In genomic region chr3:79125313-79125984, GRCh38 we compare ENCODE assay signal across 19 cellular contexts.
DNase-seq lines count a peak whose midpoint lies in the region; ATAC-seq and TF ChIP-seq lines count a peak whose summit lies in the region.
"Had no signal": no experiment of that assay in that cellular context is flagged by ENCODE, and none has a peak within 500 bp of the region (broad histone marks: within the 10 kb centered on the region; RNA-seq: fewer than 3 reads in every experiment).

No MANE protein-coding gene starts in this region.

- no peak overlapping the region for H3K4ac ChIP-seq in IMR-90 (ENCODE audit: low read depth, low read length)

- H3K36me3 Mint-ChIP-seq in GM23338 (ENCODE audit: low read depth) (no peaks in the 10 kb centered on the region), glutamatergic neuron (ENCODE audit: unreplicated experiment) (no peaks in the 10 kb centered on the region), nephron progenitor cell (ENCODE audit: low read depth) (no peaks in the 10 kb centered on the region)

- H3K79me2 ChIP-seq in GM23338 (replicated peaks; ENCODE audit: insufficient read depth), result no peaks in the 10 kb centered on the region

- H3K27ac ChIP-seq in GM23338 (ENCODE audit: low read depth) (no peak overlapping the region), IMR-90 (ENCODE audit: insufficient read depth, low read length) (no peak overlapping the region)
- H3K27ac ChIP-seq: Peyer's patch had no signal

- H4K91ac ChIP-seq in IMR-90 (ENCODE audit: insufficient read depth, low read depth, low read length), result no peak overlapping the region

- no peaks in the 10 kb centered on the region for H3K9me3 ChIP-seq in IMR-90 (ENCODE audit: control insufficient read depth, insufficient read depth, low read length)
- H3K9me3 ChIP-seq: BE2C, Peyer's patch had no signal

- H3K27me3 Mint-ChIP-seq in GM23338 (ENCODE audit: insufficient read depth, low read depth, poor library complexity) (peaks cover 1% of the 10 kb centered on the region), glutamatergic neuron (ENCODE audit: unreplicated experiment) (peaks cover 2% of the 10 kb centered on the region), nephron progenitor cell (ENCODE audit: low read depth, poor library complexity) (no peaks in the 10 kb centered on the region)

- DNase-seq in GM23338 (ENCODE audit: low spot score) (peak; percentile 27), IMR-90 (no peak), glutamatergic neuron (peak; percentile 39), nephron progenitor cell (peak; percentile 1), GM19238 (ENCODE audit: insufficient read length, low spot score) (no peak), cardiac septum (ENCODE audit: low spot score) (no peak)
- DNase-seq in activated CD4-positive, alpha-beta T cell treated with anti-CD3 and anti-CD28 coated beads for 1 hour, result no peak
- DNase-seq: BE2C, DND-41, KBM-7, NCI-H1092 treated with DMSO at 0.1 percent for 48 hours, NCI-H1436 treated with DMSO at 0.1 percent for 48 hours, NCI-H1930, NCI-H510A treated with DMSO at 0.1 percent for 48 hours, NCI-H774, Peyer's patch had no signal

- H3K4me2 ChIP-seq in GM23338 (0 out of 2 replicates have a peak overlapping the region, but pooled peaks have one; percentile 29), IMR-90 (ENCODE audit: low read depth, low read length) (no peak overlapping the region)

- no peak overlapping the region for H3K23ac ChIP-seq in IMR-90 (ENCODE audit: low read depth, low read length)

- peak overlapping the region; percentile 79 for H2AFZ ChIP-seq in GM23338
- H2AFZ ChIP-seq in IMR-90 (replicated peaks; ENCODE audit: low read length, poor library complexity), result peak overlapping the region; percentile 37

- H3K4me1 Mint-ChIP-seq in GM23338 (peaks cover 22% of the 10 kb centered on the region), glutamatergic neuron (ENCODE audit: low read depth, unreplicated experiment) (peaks cover 25% of the 10 kb centered on the region), nephron progenitor cell (peaks cover 5% of the 10 kb centered on the region)

- BruUV-seq in IMR-90 (replicated peaks; lab: Mats Ljungman, UMichigan), result no TSS peak

- dilution Hi-C loops in IMR-90 (cut with HindIII; ENCODE audit: low sequenced_read_pairs, unreplicated experiment), result no loop called here

- no peaks in the 10 kb centered on the region for H3K79me1 ChIP-seq in IMR-90 (ENCODE audit: low read depth in 1 of 2, low read length in 2 of 2)

- no peaks in the 10 kb centered on the region for H3K27me3 ChIP-seq in GM23338 (ENCODE audit: insufficient read depth)
- H3K27me3 ChIP-seq in IMR-90 (ENCODE audit: control insufficient read depth, insufficient read depth, low read length), result no peaks in the 10 kb centered on the region
- H3K27me3 ChIP-seq: BE2C, Peyer's patch had no signal

- no peak overlapping the region for H3K4me3 ChIP-seq in GM23338
- H3K4me3 ChIP-seq in IMR-90 (ENCODE audit: insufficient read depth, low read depth, low read length), result no peak overlapping the region
- H3K4me3 ChIP-seq: Peyer's patch had no signal

- H3K4me3 Mint-ChIP-seq in GM23338, result peak overlapping the region; percentile 13; the same call in 2 of the 3 replicates
- H3K4me3 Mint-ChIP-seq in glutamatergic neuron (ENCODE audit: unreplicated experiment), result peak overlapping the region; percentile 58
- H3K4me3 Mint-ChIP-seq in nephron progenitor cell, result no peak overlapping the region

- TF ChIP-seq CTCF in GM23338 (conservative IDR thresholded peaks at IDR 0.05; ENCODE audit: low read depth in 2 of 2) (no peak), IMR-90 (conservative IDR thresholded peaks at IDR 0.05; ENCODE audit: low read depth, low read length) (no peak), glutamatergic neuron (IDR thresholded peaks at IDR 0.05; ENCODE audit: partially characterized antibody, unreplicated experiment) (no peak), nephron progenitor cell (IDR thresholded peaks at IDR 0.05) (no peak)

- in situ Hi-C loops in IMR-90 (cut with MboI; ENCODE audit: low sequenced_read_pairs), result no loop called here

- peak; percentile 94 for ATAC-seq in GM23338
- no peak for ATAC-seq in IMR-90 (ENCODE audit: low read depth)
- no peak for ATAC-seq in HG02870 (IDR thresholded peaks at IDR 0.05; ENCODE audit: unreplicated experiment)
- ATAC-seq: HepG2, SK-N-SH treated with all-trans-retinoic acid at 6 μM for 48 hours had no signal

- no peak overlapping the region for H2BK120ac ChIP-seq in IMR-90 (ENCODE audit: low read depth, low read length)

- no peak overlapping the region for H2AK5ac ChIP-seq in IMR-90 (ENCODE audit: low read depth, low read length)

- H3K9ac ChIP-seq in IMR-90 (ENCODE audit: low read depth, low read length), result no peak overlapping the region

- H3K18ac ChIP-seq in IMR-90 (ENCODE audit: low read depth, low read length), result no peak overlapping the region

- no peak overlapping the region for H4K8ac ChIP-seq in IMR-90 (ENCODE audit: low read depth in 2 of 2, low read length in 2 of 2)

- POLR2A ChIA-PET in IMR-90 (lab: Charles Lee; ENCODE audit: unreplicated experiment), result no interaction called here

- H3K4me1 ChIP-seq in GM23338 (ENCODE audit: insufficient read depth) (peaks cover 13% of the 10 kb centered on the region; the same call in 1 of the 2 replicates), IMR-90 (ENCODE audit: control insufficient read depth, insufficient read depth, low read length) (no peaks in the 10 kb centered on the region)
- H3K4me1 ChIP-seq: BE2C, Peyer's patch had no signal

- H4K5ac ChIP-seq in IMR-90 (ENCODE audit: low read depth, low read length), result no peak overlapping the region

- no peaks in the 10 kb centered on the region for H3K9me3 Mint-ChIP-seq in GM23338
- no peaks in the 10 kb centered on the region for H3K9me3 Mint-ChIP-seq in glutamatergic neuron (ENCODE audit: unreplicated experiment)
- no peaks in the 10 kb centered on the region for H3K9me3 Mint-ChIP-seq in nephron progenitor cell

- H2BK5ac ChIP-seq in IMR-90 (ENCODE audit: low read depth, low read length, poor library complexity, severe bottlenecking), result no peak overlapping the region

- H2AK9ac ChIP-seq in IMR-90 (replicated peaks; ENCODE audit: low read depth, low read length, poor library complexity), result no peak overlapping the region

- H4K20me1 ChIP-seq in GM23338 (replicated peaks; ENCODE audit: insufficient read depth), result no peaks in the 10 kb centered on the region
- no peaks in the 10 kb centered on the region for H4K20me1 ChIP-seq in IMR-90 (ENCODE audit: insufficient read depth, low read length)

- no peak overlapping the region for H3K56ac ChIP-seq in IMR-90 (ENCODE audit: extremely low read depth, insufficient read depth, low read length)

- no peaks in the 10 kb centered on the region for H3F3A ChIP-seq in GM23338 (replicated peaks; ENCODE audit: low read depth)

- no peak for TF ChIP-seq POLR2A in IMR-90 (IDR thresholded peaks at IDR 0.05; ENCODE audit: low read depth, low read length)

- H2BK15ac ChIP-seq in IMR-90 (ENCODE audit: low read depth, low read length), result no peak overlapping the region

- no peak overlapping the region for H3K14ac ChIP-seq in IMR-90 (replicated peaks; ENCODE audit: low read depth, low read length)

- H3K9me1 ChIP-seq in IMR-90 (ENCODE audit: insufficient read depth, low read length), result no peaks in the 10 kb centered on the region

- H3K27ac Mint-ChIP-seq in GM23338, result peak overlapping the region; percentile 39; the same call in 1 of the 2 replicates
- H3K27ac Mint-ChIP-seq in glutamatergic neuron (ENCODE audit: unreplicated experiment), result peak overlapping the region; percentile 20
- H3K27ac Mint-ChIP-seq in nephron progenitor cell, result no peak overlapping the region

- TF ChIP-seq RAD21 in IMR-90 (IDR thresholded peaks at IDR 0.05; ENCODE audit: low read length), result no peak

- intact Hi-C loops in IMR-90 (cut with micrococcal nuclease), result no loop called here
- intact Hi-C loops in cardiac septum (cut with DNase I), result no loop called here

- H3K9me2 ChIP-seq in GM23338 (ENCODE audit: insufficient read depth), result no peaks in the 10 kb centered on the region

- 48% methylated on average over 3 of the region's 16 CpGs; no CpG with 5 or more reads in 1 of the 2 experiments for WGBS in IMR-90 (ENCODE audit: extremely low coverage in 2 of 2, insufficient read length in 1 of 2), 2 experiments

- H3K36me3 ChIP-seq in GM23338 (ENCODE audit: insufficient read depth) (no peaks in the 10 kb centered on the region), IMR-90 (ENCODE audit: control insufficient read depth, insufficient read depth, low read length) (no peaks in the 10 kb centered on the region)
- H3K36me3 ChIP-seq: BE2C, Peyer's patch had no signal

- CTCF ChIA-PET in IMR-90 (lab: Yijun Ruan, JAX), result interaction anchor here (0.6 kb wide), 1 partner anchor 17 kb away, joined by 3 read pairs; no protein-coding TSS in a partner anchor

- H2BK20ac ChIP-seq in IMR-90 (ENCODE audit: low read depth, low read length), result no peak overlapping the region

TF ChIP-seq in GM23338, 12 proteins besides CTCF, POLR2A, EP300 and RAD21 (continues in another document):
- TF ChIP-seq EZH2phosphoT487 (IDR thresholded peaks at IDR 0.05; ENCODE audit: unreplicated experiment), result no peak

TF ChIP-seq in IMR-90, 13 proteins besides CTCF, POLR2A, EP300 and RAD21 (continues in another document):
- no peak for TF ChIP-seq CEBPB (IDR thresholded peaks at IDR 0.05; ENCODE audit: low read depth, low read length)
- TF ChIP-seq MXI1 (IDR thresholded peaks at IDR 0.05; ENCODE audit: borderline replicate concordance, low read depth, low read length), result no peak
- TF ChIP-seq ELK1 (IDR thresholded peaks at IDR 0.05; ENCODE audit: borderline replicate concordance, low read depth, low read length), result no peak
- TF ChIP-seq RFX5 (IDR thresholded peaks at IDR 0.05; ENCODE audit: low read depth, low read length), result no peak
- no peak for TF ChIP-seq FOS (IDR thresholded peaks at IDR 0.05; ENCODE audit: low read depth, low read length)
- TF ChIP-seq MAFK (IDR thresholded peaks at IDR 0.05; ENCODE audit: low read depth, low read length), result no peak
- TF ChIP-seq RCOR1 (IDR thresholded peaks at IDR 0.05; ENCODE audit: insufficient replicate concordance, low read length), result no peak
- no peak for TF ChIP-seq BHLHE40 (IDR thresholded peaks at IDR 0.05; ENCODE audit: low read depth, low read length)

Comparison
In these comparisons a context has a peak if more than half of its experiments do, and no peak if none do; other contexts are left out.
1. DNase-seq: peak in GM23338 (single experiment), glutamatergic neuron (single experiment) and nephron progenitor cell (single experiment); none in IMR-90 (single experiment), GM19238 (single experiment), activated CD4-positive, alpha-beta T cell treated with anti-CD3 and anti-CD28 coated beads for 1 hour (single experiment) and cardiac septum (single experiment).